Comparison of ENCODE assay signal across 10 cellular contexts in genomic region chr21:45698493-45698947, GRCh38. TPM values are rescaled to one million over a fixed set of nuclear protein-coding genes. Genes with fewer than 3 reads are reported as not detected.
DNase-seq lines count a peak whose midpoint lies in the region; ATAC-seq and TF ChIP-seq lines count a peak whose summit lies in the region.
"Had no signal": no experiment of that assay in that cellular context is flagged by ENCODE, and none has a peak within 500 bp of the region (broad histone marks: within the 10 kb centered on the region; RNA-seq: fewer than 3 reads in every experiment).

No MANE protein-coding gene starts in this region.

- TF ChIP-seq CTCF in Peyer's patch (IDR thresholded peaks at IDR 0.05), result no peak
- no peak for TF ChIP-seq CTCF in fibroblast of lung (conservative IDR thresholded peaks at IDR 0.05 in 1 of 2, IDR thresholded peaks at IDR 0.05 in 1 of 2; ENCODE audit: low read depth in 1 of 2, low read length in 2 of 2)

- no peaks in the 10 kb centered on the region for H3K36me3 ChIP-seq in Peyer's patch
- H3K36me3 ChIP-seq in fibroblast of lung (ENCODE audit: control insufficient read depth, insufficient read depth, low read length), result no peaks in the 10 kb centered on the region

- H3K4me1 ChIP-seq in Peyer's patch (no peaks in the 10 kb centered on the region), fibroblast of lung (ENCODE audit: control insufficient read depth, extremely low read depth, insufficient read depth, low read length) (peaks cover 7% of the 10 kb centered on the region)

- peak; percentile 40 for DNase-seq in DMS 273 (lab: John Stamatoyannopoulos, UW; ENCODE audit: unreplicated experiment)
- DNase-seq in DMS 273 treated with DMSO at 0.1 percent for 48 hours (lab: John Stamatoyannopoulos, UW), result no peak
- DNase-seq in Peyer's patch, result peak in 2 of 3 donors; percentile 18 to 66
- peak; percentile 94 to 99 for DNase-seq in fibroblast of lung (ENCODE audit: low read depth in 2 of 2)
- peak; percentile 98 for DNase-seq in skeletal muscle cell (ENCODE audit: low read depth)
- DNase-seq in DMS153 (lab: John Stamatoyannopoulos, UW), result no peak
- no peak for DNase-seq in stimulated activated CD8-positive, alpha-beta memory T cell treated with anti-CD3 and anti-CD28 coated beads, Interleukin-4, amount 100 ng/mL, for 48 hours
- DNase-seq: NCI-H1092 treated with DMSO at 0.1 percent for 48 hours had no signal

- TF ChIP-seq POLR2A in Peyer's patch (IDR thresholded peaks at IDR 0.05), result no peak

- H3K9ac ChIP-seq in fibroblast of lung (ENCODE audit: insufficient read depth, low read length), result no peak overlapping the region

- H3K27me3 ChIP-seq in Peyer's patch (no peaks in the 10 kb centered on the region), fibroblast of lung (ENCODE audit: control insufficient read depth, insufficient read depth, low read length) (no peaks in the 10 kb centered on the region)

- no peaks in the 10 kb centered on the region for H3K79me2 ChIP-seq in fibroblast of lung (ENCODE audit: control insufficient read depth, insufficient read depth, low read length)

- H3K27ac ChIP-seq in Peyer's patch, result peak overlapping the region in 1 of 4 donors; percentile 35
- no peak overlapping the region for H3K27ac ChIP-seq in fibroblast of lung (ENCODE audit: insufficient read depth, low read length)
- H3K27ac ChIP-seq: 22Rv1 had no signal

- no peak for ATAC-seq in HG03378 (IDR thresholded peaks at IDR 0.05; ENCODE audit: unreplicated experiment)

- H4K20me1 ChIP-seq in fibroblast of lung (ENCODE audit: control insufficient read depth, extremely low read depth, insufficient read depth, low read length), result no peaks in the 10 kb centered on the region

- no peak overlapping the region for H2AFZ ChIP-seq in fibroblast of lung (ENCODE audit: low read length)

- H3K4me2 ChIP-seq in fibroblast of lung (ENCODE audit: extremely low read depth, insufficient read depth, low read length), result no peak overlapping the region

- no peak overlapping the region for H3K4me3 ChIP-seq in Peyer's patch
- H3K4me3 ChIP-seq in fibroblast of lung (replicated peaks in 1 of 4; ENCODE audit: control extremely low read depth in 1 of 4, insufficient read depth in 1 of 4, low read depth in 3 of 4, low read length in 4 of 4), result no peak overlapping the region
- no peak overlapping the region for H3K4me3 ChIP-seq in skeletal muscle cell (ENCODE audit: low read depth, low read length)

- H3K9me3 ChIP-seq in Peyer's patch, result no peaks in the 10 kb centered on the region
- no peaks in the 10 kb centered on the region for H3K9me3 ChIP-seq in fibroblast of lung (ENCODE audit: control insufficient read depth, insufficient read depth, low read depth, low read length)

RNA-seq across cellular contexts. Expression of gene PCBP3, which starts 55.0 kb away (rescaled TPM):
- total RNA-seq in Peyer's patch (1 to 10 TPM in 3 of 4 donors, not detected in 1; 1.1 to 6.0 (median 4.4) TPM), fibroblast of lung (1.7 and 5.1 TPM in 2 replicates)
- 0.51 and 0.61 TPM in 2 replicates for polyA plus RNA-seq in fibroblast of lung
- 1.5 and 1.6 TPM in 2 replicates for polyA plus RNA-seq in fibroblast of lung (2012)
- 2.6 TPM in 1 of 2 replicates, not detected in the other for polyA minus RNA-seq in fibroblast of lung (ENCODE audit: low replicate concordance)

Comparison
In these comparisons a context has a peak if more than half of its experiments do, and no peak if none do; other contexts are left out.
1. DNase-seq: peak in DMS 273 (single experiment), Peyer's patch (2 of 3), fibroblast of lung (2 of 2) and skeletal muscle cell (single experiment); none in DMS 273 treated with DMSO at 0.1 percent for 48 hours (single experiment), DMS153 (single experiment) and stimulated activated CD8-positive, alpha-beta memory T cell treated with anti-CD3 and anti-CD28 coated beads, Interleukin-4, amount 100 ng/mL, for 48 hours (single experiment).